ENCODE assay signal across 9 cellular contexts in the genomic region with DNA sequence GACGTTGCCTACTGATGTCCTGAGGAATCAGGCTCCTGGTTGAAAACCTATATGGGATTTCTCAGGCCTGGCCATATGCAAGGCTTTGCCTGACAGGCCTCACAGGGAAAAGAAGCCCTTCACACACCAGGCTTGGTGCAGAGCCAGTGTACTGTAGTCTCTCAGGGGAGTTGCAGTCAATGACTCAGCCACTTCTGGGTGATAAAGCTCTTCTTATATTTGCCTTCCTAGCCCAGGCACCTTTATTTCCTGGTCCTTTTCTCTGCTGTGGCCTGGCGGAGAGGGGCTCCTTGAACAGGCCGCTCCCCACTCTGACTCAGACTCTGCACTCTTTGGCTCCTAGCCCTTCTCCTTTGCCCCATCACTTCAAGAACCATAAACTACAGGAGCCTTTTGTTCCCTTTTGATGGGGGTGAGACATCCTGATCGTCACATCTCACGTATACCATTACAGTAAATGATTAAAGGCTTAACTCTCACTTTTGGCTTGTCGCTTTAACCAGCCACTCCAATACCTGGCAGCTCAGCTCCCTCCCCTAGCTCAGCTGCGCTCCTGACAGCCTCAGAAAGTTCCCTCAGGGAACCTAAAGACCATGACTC. TPM values are rescaled to one million over a fixed set of nuclear protein-coding genes. Genes with fewer than 3 reads are reported as not detected.
A peak's percentile ranks its signal among the peaks of the same experiment; 100 is the strongest.
DNase-seq lines count a peak whose midpoint lies in the region; ATAC-seq, FAIRE-seq and TF ChIP-seq lines count a peak whose summit lies in the region.
"Had no signal": no experiment of that assay in that cellular context is flagged by ENCODE, and none has a peak within 500 bp of the region (broad histone marks: within the 10 kb centered on the region; RNA-seq: fewer than 3 reads in every experiment).

No MANE protein-coding gene starts in this region.

- H3K9me1 ChIP-seq in K562 (ENCODE audit: control insufficient read depth, insufficient read depth, low read length) = no peaks in the 10 kb centered on the region

- peak overlapping the region; percentile 91 for H2AFZ ChIP-seq in K562 (ENCODE audit: low read depth, low read length)

- TF ChIP-seq POLR2A in K562 (conservative IDR thresholded peaks at IDR 0.05) = peak; percentile 32; the same call in 1 of the 2 replicates

- TF ChIP-seq EP300 in K562 (IDR thresholded peaks at IDR 0.05; ENCODE audit: low read length) = no peak

- DNase-seq in NCI-H1417 (lab: John Stamatoyannopoulos, UW) (peak; percentile 10 to 80 (median 49)), NCI-H1417 treated with DMSO at 0.1 percent for 48 hours (lab: John Stamatoyannopoulos, UW) (no peak), NCI-H187 treated with DMSO at 0.1 percent for 48 hours (lab: John Stamatoyannopoulos, UW) (peak; percentile 83), K562 (ENCODE audit: extremely low read depth in 1 of 4, low spot score in 3 of 4) (peak; percentile 18 to 86 (median 42)), lower lobe of right lung (peak; percentile 80), activated gamma-delta T cell (lab: John Stamatoyannopoulos, UW) (no peak), frontal cortex (ENCODE audit: low spot score in 2 of 2) (no peak)
- no peak for DNase-seq in activated CD8-positive, alpha-beta T cell treated with anti-CD3 and anti-CD28 coated beads, Interleukin-2, amount 10 ng/mL, durations not matched to agents 7 days and 5 days

- H3K27ac ChIP-seq in K562 (ENCODE audit: extremely low read depth, low read depth, low read length) (peak overlapping the region; percentile 94), lower lobe of right lung (peak overlapping the region; percentile 44)

- no TSS peak for BruUV-seq in K562 (replicated peaks; lab: Mats Ljungman, UMichigan)

- no peak overlapping the region for H3K4me3 Mint-ChIP-seq in activated CD8-positive, alpha-beta T cell treated with anti-CD3 and anti-CD28 coated beads, Interleukin-2, amount 10 ng/mL, durations not matched to agents 7 days and 5 days

- H3K36me3 Mint-ChIP-seq in activated CD8-positive, alpha-beta T cell treated with anti-CD3 and anti-CD28 coated beads, Interleukin-2, amount 10 ng/mL, durations not matched to agents 7 days and 5 days (ENCODE audit: low read depth) = peaks cover 3% of the 10 kb centered on the region

- WGBS in K562 (ENCODE audit: insufficient coverage, low coverage, missing lambda C conversion rate) = 6% methylated on average over 6 of the region's 7 CpGs

- POLR2A ChIA-PET in K562 (lab: Yijun Ruan, JAX) = interaction anchor here (0.7 to 1.0 kb wide), 2 partner anchors 29 to 35 kb away, joined by 3 read pairs; no protein-coding TSS in a partner anchor
- POLR2A ChIA-PET in activated CD8-positive, alpha-beta T cell treated with anti-CD3 and anti-CD28 coated beads, Interleukin-2, amount 10 ng/mL, durations not matched to agents 7 days and 5 days (lab: Charles Lee) = no interaction called here

- H3K36me3 ChIP-seq in K562 (ENCODE audit: control insufficient read depth, insufficient read depth, low read length) = no peaks in the 10 kb centered on the region
- H3K36me3 ChIP-seq in lower lobe of right lung = no peaks in the 10 kb centered on the region

- H3K27me3 ChIP-seq in K562 (ENCODE audit: control insufficient read depth in 2 of 2, insufficient read depth in 2 of 2, low read length in 2 of 2) (no peaks in the 10 kb centered on the region), lower lobe of right lung (ENCODE audit: low read depth) (no peaks in the 10 kb centered on the region)

- H4K20me1 ChIP-seq in K562 (replicated peaks; ENCODE audit: control insufficient read depth, insufficient read depth, low read length) = no peaks in the 10 kb centered on the region

- peaks cover 3% of the 10 kb centered on the region; the same call in 1 of the 3 replicates for H3K79me2 ChIP-seq in K562 (ENCODE audit: control insufficient read depth, insufficient read depth, low read length)

- H3K9ac ChIP-seq in K562 (ENCODE audit: insufficient read depth in 1 of 2, low read depth in 2 of 2, low read length in 2 of 2) = peak overlapping the region; percentile 6 to 76; a peak in 3 of 4 replicates

- H3K4me2 ChIP-seq in K562 (ENCODE audit: insufficient read depth, low read length) = peak overlapping the region; percentile 70

- TF ChIP-seq RAD21 in K562 (CRISPR knock-in tag; conservative IDR thresholded peaks at IDR 0.05 in 1 of 2, IDR thresholded peaks at IDR 0.05 in 1 of 2) = 0 out of 4 replicates have a peak, but pooled peaks of 1 of the 2 experiments have one; percentile 10

- TF ChIP-seq CTCF in K562 (IDR thresholded peaks at IDR 0.05 in 2 of 3, conservative IDR thresholded peaks at IDR 0.05 in 1 of 3; ENCODE audit: insufficient read depth in 2 of 3, low read depth in 1 of 3, low read length in 3 of 3) (no peak), lower lobe of right lung (IDR thresholded peaks at IDR 0.05) (no peak)

- ATAC-seq in K562 (peak; percentile 96), lower lobe of right lung (peak; percentile 96 to 97)
- ATAC-seq in activated CD8-positive, alpha-beta T cell treated with anti-CD3 and anti-CD28 coated beads, Interleukin-2, amount 10 ng/mL, durations not matched to agents 7 days and 5 days = no peak

- H3K9me3 ChIP-seq in K562 (replicated peaks; ENCODE audit: control insufficient read depth, insufficient read depth, low read depth, low read length) (no peaks in the 10 kb centered on the region), lower lobe of right lung (no peaks in the 10 kb centered on the region)

- H3K4me3 ChIP-seq in K562 (no peak overlapping the region; the same call in 1 of the 2 replicates), lower lobe of right lung (no peak overlapping the region)

- H3K27me3 Mint-ChIP-seq in activated CD8-positive, alpha-beta T cell treated with anti-CD3 and anti-CD28 coated beads, Interleukin-2, amount 10 ng/mL, durations not matched to agents 7 days and 5 days (ENCODE audit: low read depth) = no peaks in the 10 kb centered on the region

- no peaks in the 10 kb centered on the region for H3K9me3 Mint-ChIP-seq in activated CD8-positive, alpha-beta T cell treated with anti-CD3 and anti-CD28 coated beads, Interleukin-2, amount 10 ng/mL, durations not matched to agents 7 days and 5 days (ENCODE audit: insufficient read depth)

- H3K4me1 ChIP-seq in K562 (replicated peaks in 1 of 2; ENCODE audit: control insufficient read depth in 2 of 2, insufficient read depth in 2 of 2, low read length in 2 of 2) (peaks cover 0 to 31% of the 10 kb centered on the region in 2 experiments), lower lobe of right lung (peaks cover 17% of the 10 kb centered on the region)

- CTCF ChIA-PET in K562 (lab: Yijun Ruan, JAX; ENCODE audit: low intra/inter-chr PET ratio) = no interaction called here
- CTCF ChIA-PET in activated CD8-positive, alpha-beta T cell treated with anti-CD3 and anti-CD28 coated beads, Interleukin-2, amount 10 ng/mL, durations not matched to agents 7 days and 5 days (lab: Charles Lee) = no interaction called here

- intact Hi-C loops in K562 (cut with micrococcal nuclease) (loop anchor here (5.0 kb wide), 1 partner anchor 34 kb away; a partner anchor contains a TSS), lower lobe of right lung (cut with DNase I) (no loop called here)

- no peak overlapping the region for H3K27ac Mint-ChIP-seq in activated CD8-positive, alpha-beta T cell treated with anti-CD3 and anti-CD28 coated beads, Interleukin-2, amount 10 ng/mL, durations not matched to agents 7 days and 5 days

- no peaks in the 10 kb centered on the region for H3K4me1 Mint-ChIP-seq in activated CD8-positive, alpha-beta T cell treated with anti-CD3 and anti-CD28 coated beads, Interleukin-2, amount 10 ng/mL, durations not matched to agents 7 days and 5 days (ENCODE audit: low read depth)

- in situ Hi-C loops in K562 (cut with MboI) = no loop called here

- FAIRE-seq in K562 (lab: Jason Lieb, UNC) = peak; percentile 85
- no peak for FAIRE-seq in frontal cortex (lab: Jason Lieb, UNC)
- FAIRE-seq: A204.1 had no signal

TF ChIP-seq in K562, 482 proteins besides CTCF, POLR2A, EP300 and RAD21 (continues in another document):
- 0 out of 4 replicates have a peak, but pooled peaks of 1 of the 2 experiments have one; percentile 4 for TF ChIP-seq TRIM24 (IDR thresholded peaks at IDR 0.05)
- TF ChIP-seq RBBP5 (IDR thresholded peaks at IDR 0.05; ENCODE audit: borderline replicate concordance, insufficient read depth, low read length, poor library complexity, severe bottlenecking) = peak; percentile 44
- no peak for TF ChIP-seq ZNF696 (CRISPR knock-in tag; conservative IDR thresholded peaks at IDR 0.05)
- peak; percentile 40; the same call in 1 of the 2 replicates for TF ChIP-seq ELF1 (tag; IDR thresholded peaks at IDR 0.05)
- TF ChIP-seq NCOA6 (IDR thresholded peaks at IDR 0.05) = no peak
- 0 out of 2 replicates have a peak, but pooled peaks have one; percentile 24 for TF ChIP-seq ATF7 (IDR thresholded peaks at IDR 0.05)
- TF ChIP-seq, protein P1, sequence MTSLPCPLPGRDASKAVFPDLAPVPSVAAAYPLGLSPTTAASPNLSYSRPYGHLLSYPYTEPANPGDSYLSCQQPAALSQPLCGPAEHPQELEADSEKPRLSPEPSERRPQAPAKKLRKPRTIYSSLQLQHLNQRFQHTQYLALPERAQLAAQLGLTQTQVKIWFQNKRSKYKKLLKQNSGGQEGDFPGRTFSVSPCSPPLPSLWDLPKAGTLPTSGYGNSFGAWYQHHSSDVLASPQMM (CRISPR knock-in tag; IDR thresholded peaks at IDR 0.05) = no peak
- TF ChIP-seq ETV5 (CRISPR knock-in tag; IDR thresholded peaks at IDR 0.05; ENCODE audit: low read depth) = no peak

RNA-seq across cellular contexts. Expression of a gene that starts 33.5 kb away (rescaled TPM):
- 47.4 and 103 TPM in 2 replicates for total RNA-seq in K562 (2011; cell fraction: chromatin; rRNA removed; ENCODE audit: low replicate concordance)
- total RNA-seq in K562 (2011; cell fraction: nucleolus; rRNA removed) = 19.6 and 21.2 TPM in 2 replicates
- total RNA-seq in K562 (2011; cell fraction: nucleoplasm; rRNA removed) = 55.1 and 66.5 TPM in 2 replicates
- total RNA-seq in K562 (2014; rRNA removed) (14.4 and 15.5 TPM in 2 replicates), K562 (2014; rRNA removed; fragmentation: Illumina TruSeq; extraction: Trizol) (27.3 and 28.6 TPM in 2 replicates), K562 (2015; rRNA removed; fragmentation: Illumina TruSeq; extraction: Trizol) (20.0 and 22.2 TPM in 2 replicates), K562 (2021) (22.9 and 27.3 TPM in 2 replicates), lower lobe of right lung (38.4 TPM), frontal cortex (25.7 TPM)
- polyA plus RNA-seq in K562 (2011; rRNA removed) (23.4 and 34.3 TPM in 2 replicates), K562 (2014; fragmentation: Illumina TruSeq; extraction: Trizol) (17.1 and 22.1 TPM in 2 replicates), K562 (2014; fragmentation: Nextera tagmentation; extraction: Ambion mirVana) (1 to 10 TPM; 4.0 to 4.9 TPM), K562 (2014; rRNA removed) (14.7 and 16.9 TPM in 2 replicates)
- polyA plus RNA-seq in K562 (2011; cell fraction: cytosol; rRNA removed) = 10.5 and 18.8 TPM in 2 replicates
- polyA plus RNA-seq in K562 (2011; cell fraction: nucleus; rRNA removed) = 9.6 and 13.1 TPM in 2 replicates
- 15.1 and 19.7 TPM in 2 replicates for polyA plus RNA-seq in K562 (2012)
- polyA minus RNA-seq in K562 (2011; rRNA and poly(A)+ RNA removed) = 48.9 and 53.5 TPM in 2 replicates
- polyA minus RNA-seq in K562 (2011; cell fraction: cytosol; rRNA and poly(A)+ RNA removed) = 16.8 and 21.0 TPM in 2 replicates
- polyA minus RNA-seq in K562 (2011; cell fraction: nucleus; rRNA and poly(A)+ RNA removed) = 17.4 and 20.5 TPM in 2 replicates
- 10 to 100 TPM; 18.9 to 20.3 TPM for total RNA-seq in activated CD8-positive, alpha-beta T cell treated with anti-CD3 and anti-CD28 coated beads, Interleukin-2, amount 10 ng/mL, durations not matched to agents 7 days and 5 days

Comparison
In these comparisons a context has a peak if more than half of its experiments do, and no peak if none do; other contexts are left out.
1. DNase-seq: peak in NCI-H1417 (3 of 3), NCI-H187 treated with DMSO at 0.1 percent for 48 hours (single experiment), K562 (4 of 4) and lower lobe of right lung (single experiment); none in NCI-H1417 treated with DMSO at 0.1 percent for 48 hours (single experiment), activated gamma-delta T cell (single experiment), frontal cortex (0 of 2) and activated CD8-positive, alpha-beta T cell treated with anti-CD3 and anti-CD28 coated beads, Interleukin-2, amount 10 ng/mL, durations not matched to agents 7 days and 5 days (single experiment).